In genomic region chr5:140795259-140795641, GRCh38 we compare ENCODE assay signal across 11 cellular contexts. TPM values are rescaled to one million over a fixed set of nuclear protein-coding genes. Genes with fewer than 3 reads are reported as not detected.
DNase-seq lines count a peak whose midpoint lies in the region; FAIRE-seq and TF ChIP-seq lines count a peak whose summit lies in the region.
"Had no signal": no experiment of that assay in that cellular context is flagged by ENCODE, and none has a peak within 500 bp of the region (broad histone marks: within the 10 kb centered on the region; RNA-seq: fewer than 3 reads in every experiment).

No MANE protein-coding gene starts in this region.

- peak; percentile 18; the same call in 1 of the 2 replicates for TF ChIP-seq CTCF in VCaP (conservative IDR thresholded peaks at IDR 0.05)

- no peak for TF ChIP-seq POLR2A in H54 (IDR thresholded peaks at IDR 0.05; ENCODE audit: low read depth, low read length)

- FAIRE-seq in H54 (lab: Jason Lieb, UNC) = peak; percentile 15

- H3K27ac ChIP-seq in VCaP = no peak overlapping the region

- peak; percentile 62 for DNase-seq in A172 (ENCODE audit: low spot score)
- peak; percentile 54 for DNase-seq in H54 (ENCODE audit: insufficient read length, low spot score)
- DNase-seq in inferior parietal cortex (ENCODE audit: extremely low spot score) = peak; percentile 5
- no peak for DNase-seq in NK-92 treated with Interleukin-12 subunit alpha and Interleukin-12 subunit beta, amount 100 ng/mL, for 24 hours (lab: John Stamatoyannopoulos, UW)
- no peak for DNase-seq in NCI-H524 treated with DMSO at 0.1 percent for 48 hours (lab: John Stamatoyannopoulos, UW)
- no peak for DNase-seq in activated CD4-positive, alpha-beta T cell treated with anti-CD3 and anti-CD28 coated beads for 1 hour
- DNase-seq in stimulated activated CD4-positive, alpha-beta T cell treated with anti-CD3 and anti-CD28 coated beads, Interleukin-12 subunit alpha, Interleukin-12 subunit beta, amount 100 ng/mL, for 4 hours = no peak
- DNase-seq: CD4-positive, CD25-positive, alpha-beta regulatory T cell; natural killer cell had no signal

RNA-seq across cellular contexts. Expression of gene PCDHA2, which starts 0.6 kb away (rescaled TPM):
- 0.03 and 0.81 TPM in 2 replicates for total RNA-seq in A172 (2014; rRNA removed; shearing (Covaris generic))
- total RNA-seq: CD4-positive, CD25-positive, alpha-beta regulatory T cell; natural killer cell had no signal

RNA-seq across cellular contexts. Expression of gene PCDHA3, which starts 5.6 kb away (rescaled TPM):
- total RNA-seq in A172 (2014; rRNA removed; shearing (Covaris generic)) = 2.9 and 3.2 TPM in 2 replicates
- total RNA-seq: CD4-positive, CD25-positive, alpha-beta regulatory T cell; esophagus mucosa; natural killer cell had no signal

RNA-seq across cellular contexts. Expression of gene PCDHA1, which starts 9.3 kb away (rescaled TPM):
- total RNA-seq in A172 (2014; rRNA removed; shearing (Covaris generic)) = 0.02 TPM in 1 of 2 replicates, not detected in the other
- total RNA-seq: CD4-positive, CD25-positive, alpha-beta regulatory T cell; esophagus mucosa; natural killer cell had no signal

RNA-seq across cellular contexts. Expression of gene PCDHA4, which starts 11.6 kb away (rescaled TPM):
- total RNA-seq in A172 (2014; rRNA removed; shearing (Covaris generic)) = 1.9 and 2.6 TPM in 2 replicates
- total RNA-seq: CD4-positive, CD25-positive, alpha-beta regulatory T cell; natural killer cell had no signal

RNA-seq across cellular contexts. Expression of gene PCDHA5, which starts 26.2 kb away (rescaled TPM):
- total RNA-seq in A172 (2014; rRNA removed; shearing (Covaris generic)) = 0.10 and 0.12 TPM in 2 replicates
- total RNA-seq: CD4-positive, CD25-positive, alpha-beta regulatory T cell; natural killer cell had no signal

Comparison
In these comparisons a context has a peak if more than half of its experiments do, and no peak if none do; other contexts are left out.
1. DNase-seq: peak in A172 (single experiment), H54 (single experiment) and inferior parietal cortex (single experiment); none in NK-92 treated with Interleukin-12 subunit alpha and Interleukin-12 subunit beta, amount 100 ng/mL, for 24 hours (single experiment), NCI-H524 treated with DMSO at 0.1 percent for 48 hours (single experiment), activated CD4-positive, alpha-beta T cell treated with anti-CD3 and anti-CD28 coated beads for 1 hour (single experiment) and stimulated activated CD4-positive, alpha-beta T cell treated with anti-CD3 and anti-CD28 coated beads, Interleukin-12 subunit alpha, Interleukin-12 subunit beta, amount 100 ng/mL, for 4 hours (single experiment).